ENCODE assay signal across 1 cellular context in genomic region chr2:151334082-151334815, GRCh38.
A peak's percentile ranks its signal among the peaks of the same experiment; 100 is the strongest.
TF ChIP-seq lines count a peak whose summit lies in the region.

No MANE protein-coding gene starts in this region.

TF ChIP-seq in SK-N-SH, 30 proteins besides CTCF, POLR2A, EP300 and RAD21 (continued from another document):
- peak; percentile 57; the same call in 1 of the 2 replicates for TF ChIP-seq RXRA (IDR thresholded peaks at IDR 0.05; ENCODE audit: borderline replicate concordance, low read depth)
- TF ChIP-seq ZBTB33 (IDR thresholded peaks at IDR 0.05; ENCODE audit: borderline replicate concordance, low read depth), result peak; percentile 71; the same call in 1 of the 2 replicates
- no peak for TF ChIP-seq EZH2phosphoT487 (IDR thresholded peaks at IDR 0.05; ENCODE audit: borderline replicate concordance, low read depth)
- no peak for TF ChIP-seq CHD2 (IDR thresholded peaks at IDR 0.05; ENCODE audit: low read length, partially characterized antibody)
- TF ChIP-seq FOSL2 (IDR thresholded peaks at IDR 0.05; ENCODE audit: borderline replicate concordance, low read depth), result peak; percentile 91
- TF ChIP-seq RFX5 (IDR thresholded peaks at IDR 0.05; ENCODE audit: low read length), result no peak
- TF ChIP-seq MEF2A (IDR thresholded peaks at IDR 0.05; ENCODE audit: borderline replicate concordance, low read depth), result no peak
- TF ChIP-seq POLR2AphosphoS5 (IDR thresholded peaks at IDR 0.05; ENCODE audit: low read depth, low read length), result peak; percentile 88; the same call in 1 of the 2 replicates
- peak; percentile 99 for TF ChIP-seq TCF12 (IDR thresholded peaks at IDR 0.05)
